Comparison of ENCODE assay signal across 2 cellular contexts in genomic region chr13:114288157-114288591, GRCh38.
A peak's percentile ranks its signal among the peaks of the same experiment; 100 is the strongest.
TF ChIP-seq lines count a peak whose summit lies in the region.

No MANE protein-coding gene starts in this region.

TF ChIP-seq in GM12891, 5 proteins besides CTCF, POLR2A, EP300 and RAD21:
- TF ChIP-seq SPI1 (IDR thresholded peaks at IDR 0.05; ENCODE audit: low read depth, low read length), result no peak
- TF ChIP-seq POLR2AphosphoS5 (IDR thresholded peaks at IDR 0.05; ENCODE audit: low read depth, low read length), result peak; percentile 60; the same call in 1 of the 2 replicates
- no peak for TF ChIP-seq TAF1 (IDR thresholded peaks at IDR 0.05; ENCODE audit: low read depth, low read length)
- TF ChIP-seq POU2F2 (IDR thresholded peaks at IDR 0.05; ENCODE audit: low read depth, low read length), result no peak
- TF ChIP-seq PAX5 (IDR thresholded peaks at IDR 0.05; ENCODE audit: insufficient read depth, low read length, severe bottlenecking), result no peak

TF ChIP-seq in K562, 482 proteins besides CTCF, POLR2A, EP300 and RAD21:
- TF ChIP-seq L3MBTL2 (IDR thresholded peaks at IDR 0.05) (no peak), ZNF75A (CRISPR knock-in tag; IDR thresholded peaks at IDR 0.05) (no peak), POLR2B (IDR thresholded peaks at IDR 0.05; ENCODE audit: low read depth, partially characterized antibody) (peak; percentile 37), SAP30 (IDR thresholded peaks at IDR 0.05; ENCODE audit: borderline replicate concordance, insufficient read depth, low read depth, low read length, poor library complexity, severe bottlenecking) (no peak), POLR2G (IDR thresholded peaks at IDR 0.05; ENCODE audit: low read depth, low read length) (peak; percentile 52), RBFOX2 (IDR thresholded peaks at IDR 0.05; ENCODE audit: low read depth, low read length) (peak; percentile 46; the same call in 1 of the 2 replicates), SMARCA4 (IDR thresholded peaks at IDR 0.05) (no peak), SUPT5H (IDR thresholded peaks at IDR 0.05) (peak; percentile 65), TAF9B (IDR thresholded peaks at IDR 0.05; ENCODE audit: partially characterized antibody) (no peak), POLR2AphosphoS2 (IDR thresholded peaks at IDR 0.05; ENCODE audit: low read length) (0 out of 2 replicates have a peak, but pooled peaks have one; percentile 55), TRIM25 (IDR thresholded peaks at IDR 0.05; ENCODE audit: borderline replicate concordance) (no peak)
- TF ChIP-seq, protein P1, sequence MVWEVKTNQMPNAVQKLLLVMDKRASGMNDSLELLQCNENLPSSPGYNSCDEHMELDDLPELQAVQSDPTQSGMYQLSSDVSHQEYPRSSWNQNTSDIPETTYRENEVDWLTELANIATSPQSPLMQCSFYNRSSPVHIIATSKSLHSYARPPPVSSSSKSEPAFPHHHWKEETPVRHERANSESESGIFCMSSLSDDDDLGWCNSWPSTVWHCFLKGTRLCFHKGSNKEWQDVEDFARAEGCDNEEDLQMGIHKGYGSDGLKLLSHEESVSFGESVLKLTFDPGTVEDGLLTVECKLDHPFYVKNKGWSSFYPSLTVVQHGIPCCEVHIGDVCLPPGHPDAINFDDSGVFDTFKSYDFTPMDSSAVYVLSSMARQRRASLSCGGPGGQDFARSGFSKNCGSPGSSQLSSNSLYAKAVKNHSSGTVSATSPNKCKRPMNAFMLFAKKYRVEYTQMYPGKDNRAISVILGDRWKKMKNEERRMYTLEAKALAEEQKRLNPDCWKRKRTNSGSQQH (CRISPR knock-in tag; IDR thresholded peaks at IDR 0.05), result no peak
- TF ChIP-seq, protein P2, sequence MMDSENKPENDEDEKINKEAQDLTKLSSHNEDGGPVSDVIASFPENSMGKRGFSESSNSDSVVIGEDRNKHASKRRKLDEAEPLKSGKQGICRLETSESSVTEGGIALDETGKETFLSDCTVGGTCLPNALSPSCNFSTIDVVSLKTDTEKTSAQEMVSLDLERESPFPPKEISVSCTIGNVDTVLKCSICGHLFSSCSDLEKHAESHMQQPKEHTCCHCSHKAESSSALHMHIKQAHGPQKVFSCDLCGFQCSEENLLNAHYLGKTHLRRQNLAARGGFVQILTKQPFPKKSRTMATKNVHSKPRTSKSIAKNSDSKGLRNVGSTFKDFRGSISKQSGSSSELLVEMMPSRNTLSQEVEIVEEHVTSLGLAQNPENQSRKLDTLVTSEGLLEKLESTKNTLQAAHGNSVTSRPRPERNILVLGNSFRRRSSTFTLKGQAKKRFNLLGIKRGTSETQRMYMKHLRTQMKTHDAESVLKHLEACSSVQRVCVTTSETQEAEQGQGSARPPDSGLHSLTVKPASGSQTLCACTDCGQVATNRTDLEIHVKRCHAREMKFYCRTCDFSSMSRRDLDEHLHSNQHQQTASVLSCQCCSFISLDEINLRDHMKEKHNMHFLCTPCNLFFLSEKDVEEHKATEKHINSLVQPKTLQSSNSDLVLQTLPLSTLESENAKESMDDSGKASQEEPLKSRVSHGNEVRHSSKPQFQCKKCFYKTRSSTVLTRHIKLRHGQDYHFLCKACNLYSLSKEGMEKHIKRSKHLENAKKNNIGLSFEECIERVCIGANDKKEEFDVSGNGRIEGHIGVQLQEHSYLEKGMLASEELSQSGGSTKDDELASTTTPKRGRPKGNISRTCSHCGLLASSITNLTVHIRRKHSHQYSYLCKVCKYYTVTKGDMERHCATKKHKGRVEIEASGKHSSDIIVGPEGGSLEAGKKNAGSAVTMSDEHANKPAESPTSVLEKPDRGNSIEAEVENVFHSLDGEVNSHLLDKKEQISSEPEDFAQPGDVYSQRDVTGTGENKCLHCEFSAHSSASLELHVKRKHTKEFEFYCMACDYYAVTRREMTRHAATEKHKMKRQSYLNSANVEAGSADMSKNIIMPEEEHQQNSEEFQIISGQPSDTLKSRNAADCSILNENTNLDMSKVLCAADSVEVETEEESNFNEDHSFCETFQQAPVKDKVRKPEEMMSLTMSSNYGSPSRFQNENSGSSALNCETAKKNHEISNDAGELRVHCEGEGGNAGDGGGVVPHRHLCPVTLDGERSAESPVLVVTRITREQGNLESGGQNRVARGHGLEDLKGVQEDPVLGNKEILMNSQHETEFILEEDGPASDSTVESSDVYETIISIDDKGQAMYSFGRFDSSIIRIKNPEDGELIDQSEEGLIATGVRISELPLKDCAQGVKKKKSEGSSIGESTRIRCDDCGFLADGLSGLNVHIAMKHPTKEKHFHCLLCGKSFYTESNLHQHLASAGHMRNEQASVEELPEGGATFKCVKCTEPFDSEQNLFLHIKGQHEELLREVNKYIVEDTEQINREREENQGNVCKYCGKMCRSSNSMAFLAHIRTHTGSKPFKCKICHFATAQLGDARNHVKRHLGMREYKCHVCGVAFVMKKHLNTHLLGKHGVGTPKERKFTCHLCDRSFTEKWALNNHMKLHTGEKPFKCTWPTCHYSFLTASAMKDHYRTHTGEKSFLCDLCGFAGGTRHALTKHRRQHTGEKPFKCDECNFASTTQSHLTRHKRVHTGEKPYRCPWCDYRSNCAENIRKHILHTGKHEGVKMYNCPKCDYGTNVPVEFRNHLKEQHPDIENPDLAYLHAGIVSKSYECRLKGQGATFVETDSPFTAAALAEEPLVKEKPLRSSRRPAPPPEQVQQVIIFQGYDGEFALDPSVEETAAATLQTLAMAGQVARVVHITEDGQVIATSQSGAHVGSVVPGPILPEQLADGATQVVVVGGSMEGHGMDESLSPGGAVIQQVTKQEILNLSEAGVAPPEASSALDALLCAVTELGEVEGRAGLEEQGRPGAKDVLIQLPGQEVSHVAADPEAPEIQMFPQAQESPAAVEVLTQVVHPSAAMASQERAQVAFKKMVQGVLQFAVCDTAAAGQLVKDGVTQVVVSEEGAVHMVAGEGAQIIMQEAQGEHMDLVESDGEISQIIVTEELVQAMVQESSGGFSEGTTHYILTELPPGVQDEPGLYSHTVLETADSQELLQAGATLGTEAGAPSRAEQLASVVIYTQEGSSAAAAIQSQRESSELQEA (IDR thresholded peaks at IDR 0.05; ENCODE audit: low read depth), result no peak
- TF ChIP-seq, protein P3, sequence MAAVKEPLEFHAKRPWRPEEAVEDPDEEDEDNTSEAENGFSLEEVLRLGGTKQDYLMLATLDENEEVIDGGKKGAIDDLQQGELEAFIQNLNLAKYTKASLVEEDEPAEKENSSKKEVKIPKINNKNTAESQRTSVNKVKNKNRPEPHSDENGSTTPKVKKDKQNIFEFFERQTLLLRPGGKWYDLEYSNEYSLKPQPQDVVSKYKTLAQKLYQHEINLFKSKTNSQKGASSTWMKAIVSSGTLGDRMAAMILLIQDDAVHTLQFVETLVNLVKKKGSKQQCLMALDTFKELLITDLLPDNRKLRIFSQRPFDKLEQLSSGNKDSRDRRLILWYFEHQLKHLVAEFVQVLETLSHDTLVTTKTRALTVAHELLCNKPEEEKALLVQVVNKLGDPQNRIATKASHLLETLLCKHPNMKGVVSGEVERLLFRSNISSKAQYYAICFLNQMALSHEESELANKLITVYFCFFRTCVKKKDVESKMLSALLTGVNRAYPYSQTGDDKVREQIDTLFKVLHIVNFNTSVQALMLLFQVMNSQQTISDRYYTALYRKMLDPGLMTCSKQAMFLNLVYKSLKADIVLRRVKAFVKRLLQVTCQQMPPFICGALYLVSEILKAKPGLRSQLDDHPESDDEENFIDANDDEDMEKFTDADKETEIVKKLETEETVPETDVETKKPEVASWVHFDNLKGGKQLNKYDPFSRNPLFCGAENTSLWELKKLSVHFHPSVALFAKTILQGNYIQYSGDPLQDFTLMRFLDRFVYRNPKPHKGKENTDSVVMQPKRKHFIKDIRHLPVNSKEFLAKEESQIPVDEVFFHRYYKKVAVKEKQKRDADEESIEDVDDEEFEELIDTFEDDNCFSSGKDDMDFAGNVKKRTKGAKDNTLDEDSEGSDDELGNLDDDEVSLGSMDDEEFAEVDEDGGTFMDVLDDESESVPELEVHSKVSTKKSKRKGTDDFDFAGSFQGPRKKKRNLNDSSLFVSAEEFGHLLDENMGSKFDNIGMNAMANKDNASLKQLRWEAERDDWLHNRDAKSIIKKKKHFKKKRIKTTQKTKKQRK (IDR thresholded peaks at IDR 0.05; ENCODE audit: borderline replicate concordance, low read depth, low read length), result no peak
